20 cellular contexts compared by ENCODE assay signal in genomic region chr17:62888148-62888547, GRCh38.
DNase-seq lines count a peak whose midpoint lies in the region; ATAC-seq lines count a peak whose summit lies in the region.
"Had no signal": no experiment of that assay in that cellular context is flagged by ENCODE, and none has a peak within 500 bp of the region (broad histone marks: within the 10 kb centered on the region; RNA-seq: fewer than 3 reads in every experiment).

No MANE protein-coding gene starts in this region.

- H3K27me3 ChIP-seq in adipocyte (replicated peaks; ENCODE audit: control insufficient read depth, insufficient read depth, low read length), result no peaks in the 10 kb centered on the region
- H3K27me3 ChIP-seq: BLaER1 had no signal

- H3K9me3 ChIP-seq in adipocyte (ENCODE audit: control insufficient read depth, low read length), result no peaks in the 10 kb centered on the region

- DNase-seq in DMS53 (lab: John Stamatoyannopoulos, UW), result peak; percentile 45
- no peak for DNase-seq in DMS53 treated with DMSO at 0.1 percent for 48 hours (lab: John Stamatoyannopoulos, UW; ENCODE audit: unreplicated experiment)
- peak; percentile 15 for DNase-seq in HCEC 1CT
- DNase-seq in adipocyte (ENCODE audit: low read depth), result peak; percentile 18
- DNase-seq in kidney glomerular epithelial cell (lab: John Stamatoyannopoulos, UW), result peak; percentile 37
- DNase-seq in NCI-H146 (lab: John Stamatoyannopoulos, UW), result no peak
- DNase-seq in stimulated activated CD4-positive, alpha-beta T cell treated with anti-CD3 and anti-CD28 coated beads, Interleukin-2, amount 100 ng/mL, for 48 hours, result no peak
- DNase-seq: CD8-positive, alpha-beta T cell; DND-41; GF-D8; NCI-H1048; NCI-H1436 treated with DMSO at 0.1 percent for 48 hours; NCI-H2081 treated with DMSO at 0.1 percent for 48 hours; NCI-H510A treated with DMSO at 0.1 percent for 48 hours; NCI-H82; SHP77 treated with DMSO at 0.1 percent for 48 hours had no signal

- no peak overlapping the region for H3K9ac ChIP-seq in adipocyte (ENCODE audit: low read length)
- H3K9ac ChIP-seq: BLaER1, KMS-11 had no signal

- ATAC-seq in GM18861 (IDR thresholded peaks at IDR 0.05; ENCODE audit: unreplicated experiment), result no peak
- ATAC-seq: CD8-positive, alpha-beta T cell; GM23338 had no signal

- H3K4me3 ChIP-seq in adipocyte (ENCODE audit: low read length), result no peak overlapping the region
- H3K4me3 ChIP-seq: BLaER1, GM23338 had no signal

- peaks cover 12% of the 10 kb centered on the region for H3K4me1 ChIP-seq in adipocyte (ENCODE audit: control insufficient read depth, insufficient read depth, low read length)

- H3K36me3 ChIP-seq in adipocyte (ENCODE audit: control insufficient read depth, insufficient read depth, low read length, severe bottlenecking), result no peaks in the 10 kb centered on the region
- H3K36me3 ChIP-seq: BLaER1 had no signal

Comparison
In these comparisons a context has a peak if more than half of its experiments do, and no peak if none do; other contexts are left out.
1. DNase-seq: peak in DMS53 (single experiment), HCEC 1CT (single experiment), adipocyte (single experiment) and kidney glomerular epithelial cell (single experiment); none in DMS53 treated with DMSO at 0.1 percent for 48 hours (single experiment), NCI-H146 (single experiment) and stimulated activated CD4-positive, alpha-beta T cell treated with anti-CD3 and anti-CD28 coated beads, Interleukin-2, amount 100 ng/mL, for 48 hours (0 of 2).